1 cellular context compared by ENCODE assay signal in genomic region chr17:27566673-27567562, GRCh38.
A peak's percentile ranks its signal among the peaks of the same experiment; 100 is the strongest.
TF ChIP-seq lines count a peak whose summit lies in the region.

No MANE protein-coding gene starts in this region.

TF ChIP-seq in K562, 482 proteins besides CTCF, POLR2A, EP300 and RAD21 (continued from another document and continues in another):
- TF ChIP-seq THRA (IDR thresholded peaks at IDR 0.05) (no peak), HNRNPLL (IDR thresholded peaks at IDR 0.05; ENCODE audit: low read depth, low read length, poor library complexity, severe bottlenecking) (no peak), ZBTB1 (CRISPR knock-in tag; IDR thresholded peaks at IDR 0.05; ENCODE audit: borderline replicate concordance, low read depth) (no peak), FOXJ2 (tag; IDR thresholded peaks at IDR 0.05) (no peak), SMC3 (conservative IDR thresholded peaks at IDR 0.05; ENCODE audit: insufficient read depth, low read depth, low read length) (no peak), NCOA1 (IDR thresholded peaks at IDR 0.05; ENCODE audit: low read depth) (no peak), ZNF764 (CRISPR knock-in tag; IDR thresholded peaks at IDR 0.05; ENCODE audit: low read depth) (no peak), MAFF (IDR thresholded peaks at IDR 0.05; ENCODE audit: low read length) (peak; percentile 39; the same call in 1 of the 2 replicates), MAX (CRISPR knock-in tag; IDR thresholded peaks at IDR 0.05) (no peak), MXI1 (IDR thresholded peaks at IDR 0.05; ENCODE audit: low read depth, low read length) (no peak), ARID3B (CRISPR knock-in tag; IDR thresholded peaks at IDR 0.05; ENCODE audit: borderline replicate concordance) (no peak), MED1 (CRISPR knock-in tag; IDR thresholded peaks at IDR 0.05; ENCODE audit: borderline replicate concordance) (no peak), ZNF436 (CRISPR knock-in tag; IDR thresholded peaks at IDR 0.05) (no peak), GTF2F1 (IDR thresholded peaks at IDR 0.05; ENCODE audit: low read depth, low read length) (no peak), ZNF134 (CRISPR knock-in tag; conservative IDR thresholded peaks at IDR 0.05) (no peak), ARID4B (CRISPR knock-in tag; IDR thresholded peaks at IDR 0.05) (no peak), ATF6 (CRISPR knock-in tag; IDR thresholded peaks at IDR 0.05) (no peak), CEBPB (tag; IDR thresholded peaks at IDR 0.05) (no peak), ZNF778 (CRISPR knock-in tag; IDR thresholded peaks at IDR 0.05) (no peak), ZNF3 (CRISPR knock-in tag; IDR thresholded peaks at IDR 0.05) (no peak), ZNF398 (CRISPR knock-in tag; IDR thresholded peaks at IDR 0.05) (no peak), ARID3A (IDR thresholded peaks at IDR 0.05; ENCODE audit: borderline replicate concordance, low read depth, low read length) (no peak), ETS1 (conservative IDR thresholded peaks at IDR 0.05; ENCODE audit: control insufficient read depth, low read depth, low read length) (no peak), POLR2AphosphoS2 (IDR thresholded peaks at IDR 0.05; ENCODE audit: low read length) (no peak), DDX20 (tag; IDR thresholded peaks at IDR 0.05; ENCODE audit: low read depth) (no peak), ZNF512 (tag; IDR thresholded peaks at IDR 0.05) (no peak), NFIC (IDR thresholded peaks at IDR 0.05) (no peak), DNMT1 (IDR thresholded peaks at IDR 0.05) (no peak), ZNF518B (CRISPR knock-in tag; IDR thresholded peaks at IDR 0.05) (no peak), ATF7 (IDR thresholded peaks at IDR 0.05) (no peak), ZZZ3 (IDR thresholded peaks at IDR 0.05) (no peak), ZNF561 (CRISPR knock-in tag; conservative IDR thresholded peaks at IDR 0.05) (no peak), NRF1 (conservative IDR thresholded peaks at IDR 0.05 in 1 of 2, IDR thresholded peaks at IDR 0.05 in 1 of 2) (no peak), ZNF696 (CRISPR knock-in tag; conservative IDR thresholded peaks at IDR 0.05) (no peak), XRCC3 (IDR thresholded peaks at IDR 0.05) (no peak)
